Comparison of ENCODE assay signal across 1 cellular context in genomic region chr6:42079941-42080464, GRCh38.
TF ChIP-seq lines count a peak whose summit lies in the region.

No MANE protein-coding gene starts in this region.

TF ChIP-seq in HCT116, 20 proteins besides CTCF, POLR2A, EP300 and RAD21 (continued from another document):
- TF ChIP-seq, protein P1, sequence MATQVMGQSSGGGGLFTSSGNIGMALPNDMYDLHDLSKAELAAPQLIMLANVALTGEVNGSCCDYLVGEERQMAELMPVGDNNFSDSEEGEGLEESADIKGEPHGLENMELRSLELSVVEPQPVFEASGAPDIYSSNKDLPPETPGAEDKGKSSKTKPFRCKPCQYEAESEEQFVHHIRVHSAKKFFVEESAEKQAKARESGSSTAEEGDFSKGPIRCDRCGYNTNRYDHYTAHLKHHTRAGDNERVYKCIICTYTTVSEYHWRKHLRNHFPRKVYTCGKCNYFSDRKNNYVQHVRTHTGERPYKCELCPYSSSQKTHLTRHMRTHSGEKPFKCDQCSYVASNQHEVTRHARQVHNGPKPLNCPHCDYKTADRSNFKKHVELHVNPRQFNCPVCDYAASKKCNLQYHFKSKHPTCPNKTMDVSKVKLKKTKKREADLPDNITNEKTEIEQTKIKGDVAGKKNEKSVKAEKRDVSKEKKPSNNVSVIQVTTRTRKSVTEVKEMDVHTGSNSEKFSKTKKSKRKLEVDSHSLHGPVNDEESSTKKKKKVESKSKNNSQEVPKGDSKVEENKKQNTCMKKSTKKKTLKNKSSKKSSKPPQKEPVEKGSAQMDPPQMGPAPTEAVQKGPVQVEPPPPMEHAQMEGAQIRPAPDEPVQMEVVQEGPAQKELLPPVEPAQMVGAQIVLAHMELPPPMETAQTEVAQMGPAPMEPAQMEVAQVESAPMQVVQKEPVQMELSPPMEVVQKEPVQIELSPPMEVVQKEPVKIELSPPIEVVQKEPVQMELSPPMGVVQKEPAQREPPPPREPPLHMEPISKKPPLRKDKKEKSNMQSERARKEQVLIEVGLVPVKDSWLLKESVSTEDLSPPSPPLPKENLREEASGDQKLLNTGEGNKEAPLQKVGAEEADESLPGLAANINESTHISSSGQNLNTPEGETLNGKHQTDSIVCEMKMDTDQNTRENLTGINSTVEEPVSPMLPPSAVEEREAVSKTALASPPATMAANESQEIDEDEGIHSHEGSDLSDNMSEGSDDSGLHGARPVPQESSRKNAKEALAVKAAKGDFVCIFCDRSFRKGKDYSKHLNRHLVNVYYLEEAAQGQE (IDR thresholded peaks at IDR 0.05; ENCODE audit: low read depth) = no peak
- TF ChIP-seq ELF1 (IDR thresholded peaks at IDR 0.05; ENCODE audit: borderline replicate concordance, low read depth) (no peak), CEBPB (IDR thresholded peaks at IDR 0.05; ENCODE audit: low read depth) (no peak), JUND (IDR thresholded peaks at IDR 0.05) (no peak), SRF (IDR thresholded peaks at IDR 0.05; ENCODE audit: low read depth) (no peak), ZFX (IDR thresholded peaks at IDR 0.05) (no peak), FOSL1 (IDR thresholded peaks at IDR 0.05; ENCODE audit: low read depth) (no peak)
- TF ChIP-seq, protein P2, sequence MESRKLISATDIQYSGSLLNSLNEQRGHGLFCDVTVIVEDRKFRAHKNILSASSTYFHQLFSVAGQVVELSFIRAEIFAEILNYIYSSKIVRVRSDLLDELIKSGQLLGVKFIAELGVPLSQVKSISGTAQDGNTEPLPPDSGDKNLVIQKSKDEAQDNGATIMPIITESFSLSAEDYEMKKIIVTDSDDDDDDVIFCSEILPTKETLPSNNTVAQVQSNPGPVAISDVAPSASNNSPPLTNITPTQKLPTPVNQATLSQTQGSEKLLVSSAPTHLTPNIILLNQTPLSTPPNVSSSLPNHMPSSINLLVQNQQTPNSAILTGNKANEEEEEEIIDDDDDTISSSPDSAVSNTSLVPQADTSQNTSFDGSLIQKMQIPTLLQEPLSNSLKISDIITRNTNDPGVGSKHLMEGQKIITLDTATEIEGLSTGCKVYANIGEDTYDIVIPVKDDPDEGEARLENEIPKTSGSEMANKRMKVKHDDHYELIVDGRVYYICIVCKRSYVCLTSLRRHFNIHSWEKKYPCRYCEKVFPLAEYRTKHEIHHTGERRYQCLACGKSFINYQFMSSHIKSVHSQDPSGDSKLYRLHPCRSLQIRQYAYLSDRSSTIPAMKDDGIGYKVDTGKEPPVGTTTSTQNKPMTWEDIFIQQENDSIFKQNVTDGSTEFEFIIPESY (IDR thresholded peaks at IDR 0.05; ENCODE audit: extremely low read depth, insufficient replicate concordance, low read length) = no peak
